ENCODE assay signal across 12 cellular contexts in the genomic region with DNA sequence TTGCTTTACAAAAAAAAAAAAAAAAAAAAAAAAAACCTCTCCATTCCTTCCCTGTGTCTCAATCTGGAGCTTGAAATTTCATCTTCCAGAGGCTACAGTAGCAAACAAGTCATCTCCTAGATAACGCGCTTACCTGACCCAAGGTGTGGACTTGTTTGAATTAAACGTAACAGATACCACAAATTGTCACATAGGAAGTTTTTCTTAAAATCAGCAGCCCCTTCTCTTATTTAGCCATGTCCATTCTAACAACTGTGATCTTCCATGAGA. TPM values are rescaled to one million over a fixed set of nuclear protein-coding genes. Genes with fewer than 3 reads are reported as not detected.
DNase-seq lines count a peak whose midpoint lies in the region; ATAC-seq and TF ChIP-seq lines count a peak whose summit lies in the region.
"Had no signal": no experiment of that assay in that cellular context is flagged by ENCODE, and none has a peak within 500 bp of the region (broad histone marks: within the 10 kb centered on the region; RNA-seq: fewer than 3 reads in every experiment).

No MANE protein-coding gene starts in this region.

- no peaks in the 10 kb centered on the region for H3K27me3 Mint-ChIP-seq in activated naive CD4-positive, alpha-beta T cell treated with anti-CD3 and anti-CD28 coated beads, Interleukin-2, amount 10 ng/mL, durations not matched to agents 7 days and 5 days
- no peaks in the 10 kb centered on the region for H3K27me3 Mint-ChIP-seq in activated T-cell treated with anti-CD3 and anti-CD28 coated beads, Interleukin-2, amount 50 U/mL, for 72 hours (ENCODE audit: low read depth)
- no peaks in the 10 kb centered on the region for H3K27me3 Mint-ChIP-seq in type B pancreatic cell

- intact Hi-C loops in heart left ventricle (cut with DNase I): loop anchor here in 4 of 10 donors (5.0 to 10.0 kb wide), 4 partner anchors 42 to 89 kb away; partner anchors contain the start of genes HCRT (in 1 of the 4) and KCNH4 (in 1 of the 4)

- H3K4me3 Mint-ChIP-seq in activated naive CD4-positive, alpha-beta T cell treated with anti-CD3 and anti-CD28 coated beads, Interleukin-2, amount 10 ng/mL, durations not matched to agents 7 days and 5 days: peak overlapping the region; percentile 95
- H3K4me3 Mint-ChIP-seq in activated T-cell treated with anti-CD3 and anti-CD28 coated beads, Interleukin-2, amount 50 U/mL, for 72 hours: peak overlapping the region; percentile 88 to 89
- H3K4me3 Mint-ChIP-seq in type B pancreatic cell: peak overlapping the region; percentile 94

- CTCF ChIA-PET in activated naive CD4-positive, alpha-beta T cell treated with anti-CD3 and anti-CD28 coated beads, Interleukin-2, amount 10 ng/mL, durations not matched to agents 7 days and 5 days (lab: Charles Lee): interaction anchor here (1.1 to 2.4 kb wide), 2 partner anchors 15 to 52 kb away, joined by 4 to 16 read pairs; no protein-coding TSS in a partner anchor

- no peaks in the 10 kb centered on the region for H3K9me3 Mint-ChIP-seq in activated naive CD4-positive, alpha-beta T cell treated with anti-CD3 and anti-CD28 coated beads, Interleukin-2, amount 10 ng/mL, durations not matched to agents 7 days and 5 days
- H3K9me3 Mint-ChIP-seq in activated T-cell treated with anti-CD3 and anti-CD28 coated beads, Interleukin-2, amount 50 U/mL, for 72 hours: no peaks in the 10 kb centered on the region
- H3K9me3 Mint-ChIP-seq in type B pancreatic cell: no peaks in the 10 kb centered on the region

- 90 to 95% (median 95%) methylated on average over 3 of the region's 3 CpGs for WGBS in heart left ventricle, 4 donors

- TF ChIP-seq CTCF in type B pancreatic cell (conservative IDR thresholded peaks at IDR 0.05) (no peak), heart left ventricle (IDR thresholded peaks at IDR 0.05) (no peak)

- peaks cover 32% of the 10 kb centered on the region for H3K36me3 Mint-ChIP-seq in activated naive CD4-positive, alpha-beta T cell treated with anti-CD3 and anti-CD28 coated beads, Interleukin-2, amount 10 ng/mL, durations not matched to agents 7 days and 5 days
- H3K36me3 Mint-ChIP-seq in activated T-cell treated with anti-CD3 and anti-CD28 coated beads, Interleukin-2, amount 50 U/mL, for 72 hours (ENCODE audit: insufficient read depth in 2 of 2): peaks cover 11 to 16% of the 10 kb centered on the region in 2 donors
- H3K36me3 Mint-ChIP-seq in type B pancreatic cell: no peaks in the 10 kb centered on the region

- peak overlapping the region in 1 of 2 donors; percentile 68 for H3K4me3 ChIP-seq in muscle layer of colon (ENCODE audit: low read depth in 1 of 2, low read length in 2 of 2)
- H3K4me3 ChIP-seq in heart left ventricle: peak overlapping the region in 2 of 12 donors; percentile 91 to 92

- H3K27ac ChIP-seq in muscle layer of colon (ENCODE audit: low read depth, low read length): peak overlapping the region; percentile 92
- H3K27ac ChIP-seq in heart left ventricle: peak overlapping the region in 1 of 12 donors; percentile 94

- no peak overlapping the region for H3K9ac ChIP-seq in muscle layer of colon (ENCODE audit: low read length)

- DNase-seq in activated naive CD4-positive, alpha-beta T cell treated with anti-CD3 and anti-CD28 coated beads, Interleukin-2, amount 10 ng/mL, durations not matched to agents 7 days and 5 days: no peak
- DNase-seq in activated naive CD4-positive, alpha-beta T cell treated with anti-CD3 and anti-CD28 coated beads, Interleukin-2, amount 50 U/mL, for 16 hours: no peak
- no peak for DNase-seq in activated T-cell treated with anti-CD3 and anti-CD28 coated beads, Interleukin-2, amount 50 U/mL, for 72 hours
- DNase-seq in type B pancreatic cell (ENCODE audit: extremely low spot score, unreplicated experiment) (no peak), T-helper 9 cell (no peak), heart left ventricle (no peak)
- DNase-seq in stimulated activated CD4-positive, alpha-beta T cell treated with anti-CD3 and anti-CD28 coated beads, Interleukin-2, amount 100 ng/mL, for 24 hours: no peak
- DNase-seq: activated effector memory CD4-positive, alpha-beta T cell treated with anti-CD3 and anti-CD28 coated beads, Interleukin-2, amount 50 U/mL, for 16 hours; HCEC 1CT; NCI-H1436; tibial artery had no signal

- TF ChIP-seq POLR2A in heart left ventricle (IDR thresholded peaks at IDR 0.05): no peak

- H3K4me1 Mint-ChIP-seq in activated naive CD4-positive, alpha-beta T cell treated with anti-CD3 and anti-CD28 coated beads, Interleukin-2, amount 10 ng/mL, durations not matched to agents 7 days and 5 days: peaks cover 66% of the 10 kb centered on the region
- H3K4me1 Mint-ChIP-seq in activated T-cell treated with anti-CD3 and anti-CD28 coated beads, Interleukin-2, amount 50 U/mL, for 72 hours (ENCODE audit: low read depth): peaks cover 71% of the 10 kb centered on the region
- peaks cover 36% of the 10 kb centered on the region for H3K4me1 Mint-ChIP-seq in type B pancreatic cell (ENCODE audit: unreplicated experiment)

- H3K27ac Mint-ChIP-seq in activated naive CD4-positive, alpha-beta T cell treated with anti-CD3 and anti-CD28 coated beads, Interleukin-2, amount 10 ng/mL, durations not matched to agents 7 days and 5 days: peak overlapping the region; percentile 91
- peak overlapping the region; percentile 86 for H3K27ac Mint-ChIP-seq in activated T-cell treated with anti-CD3 and anti-CD28 coated beads, Interleukin-2, amount 50 U/mL, for 72 hours
- no peak overlapping the region for H3K27ac Mint-ChIP-seq in type B pancreatic cell

- ATAC-seq in activated T-cell treated with anti-CD3 and anti-CD28 coated beads, Interleukin-2, amount 50 U/mL, for 72 hours (replicated peaks in 1 of 2): no peak
- no peak for ATAC-seq in heart left ventricle

- H3K27me3 ChIP-seq in muscle layer of colon (ENCODE audit: control insufficient read depth in 1 of 2, insufficient read depth in 2 of 2, low read length in 2 of 2) (no peaks in the 10 kb centered on the region), heart left ventricle (no peaks in the 10 kb centered on the region)
- H3K27me3 ChIP-seq: tibial artery had no signal

- H3K36me3 ChIP-seq in muscle layer of colon (ENCODE audit: insufficient read depth, low read length) (no peaks in the 10 kb centered on the region), heart left ventricle (no peaks in the 10 kb centered on the region)
- H3K36me3 ChIP-seq: tibial artery had no signal

- H3K4me1 ChIP-seq in muscle layer of colon (ENCODE audit: insufficient read depth, low read length) (peaks cover 61% of the 10 kb centered on the region), heart left ventricle (peaks cover 0 to 69% (median 31%) of the 10 kb centered on the region in 12 donors)

- H3K9me3 ChIP-seq in muscle layer of colon (ENCODE audit: low read length) (no peaks in the 10 kb centered on the region), heart left ventricle (no peaks in the 10 kb centered on the region)
- H3K9me3 ChIP-seq: tibial artery had no signal

RNA-seq across cellular contexts. Expression of gene STAT5B, which starts 2.0 kb away (rescaled TPM):
- total RNA-seq in activated T-cell treated with anti-CD3 and anti-CD28 coated beads, Interleukin-2, amount 50 U/mL, for 72 hours: 100 to 1,000 TPM; 252 to 269 TPM
- total RNA-seq in type B pancreatic cell (ENCODE audit: low replicate concordance): 22.0 and 42.3 TPM in 2 replicates
- 10 to 100 TPM; 26.1 to 51.9 (median 32.4) TPM for total RNA-seq in heart left ventricle
- 10 to 100 TPM; 13.0 to 20.3 TPM for polyA plus RNA-seq in heart left ventricle

RNA-seq across cellular contexts. Expression of gene STAT5A, which starts 14.1 kb away (rescaled TPM):
- 100 to 1,000 TPM; 243 to 264 TPM for total RNA-seq in activated T-cell treated with anti-CD3 and anti-CD28 coated beads, Interleukin-2, amount 50 U/mL, for 72 hours
- 1.6 and 2.0 TPM in 2 replicates for total RNA-seq in type B pancreatic cell (ENCODE audit: low replicate concordance)
- 10 to 100 TPM in 8 of 9 donors, 1 to 10 TPM in 1; 7.5 to 44.0 (median 15.7) TPM for total RNA-seq in heart left ventricle
- 1 to 10 TPM; 4.9 to 9.0 TPM for polyA plus RNA-seq in heart left ventricle

Comparison
In these comparisons a context has a peak if more than half of its experiments do, and no peak if none do; other contexts are left out.
1. RNA of gene STAT5A, which starts 14.1 kb away (total RNA-seq): 243 to 264 TPM in activated T-cell treated with anti-CD3 and anti-CD28 coated beads, Interleukin-2, amount 50 U/mL, for 72 hours; 7.5 to 44.0 TPM in heart left ventricle and 1.6 to 2.0 TPM in type B pancreatic cell; every median in the first group is over 4 times any median in the second.
2. Peak in every context shown above with its lines, with median percentiles within 50 percentile points of each other: H3K4me3 Mint-ChIP-seq.